Comparison of ENCODE assay signal across 1 cellular context in the genomic region with DNA sequence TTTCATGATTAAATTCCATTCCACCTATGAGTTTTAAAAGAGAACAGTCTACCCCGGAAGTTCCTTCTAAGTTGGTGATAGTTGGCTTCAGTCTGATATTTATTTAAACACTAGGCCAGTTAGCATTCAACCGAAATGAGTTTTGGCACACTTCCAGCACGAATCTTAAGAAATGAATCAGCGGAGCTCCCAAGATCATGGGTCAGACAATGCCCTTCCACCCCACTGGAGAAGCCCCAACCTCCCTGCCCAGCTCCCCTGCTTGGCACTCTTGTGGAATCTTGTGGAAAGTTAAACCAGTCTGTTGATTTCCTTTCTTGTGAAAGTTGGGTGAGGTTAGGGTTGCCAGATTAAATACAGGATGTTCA.
TF ChIP-seq lines count a peak whose summit lies in the region.

No MANE protein-coding gene starts in this region.

TF ChIP-seq in A549, 52 proteins besides CTCF, POLR2A, EP300 and RAD21 (continued from another document):
- TF ChIP-seq, protein P1, sequence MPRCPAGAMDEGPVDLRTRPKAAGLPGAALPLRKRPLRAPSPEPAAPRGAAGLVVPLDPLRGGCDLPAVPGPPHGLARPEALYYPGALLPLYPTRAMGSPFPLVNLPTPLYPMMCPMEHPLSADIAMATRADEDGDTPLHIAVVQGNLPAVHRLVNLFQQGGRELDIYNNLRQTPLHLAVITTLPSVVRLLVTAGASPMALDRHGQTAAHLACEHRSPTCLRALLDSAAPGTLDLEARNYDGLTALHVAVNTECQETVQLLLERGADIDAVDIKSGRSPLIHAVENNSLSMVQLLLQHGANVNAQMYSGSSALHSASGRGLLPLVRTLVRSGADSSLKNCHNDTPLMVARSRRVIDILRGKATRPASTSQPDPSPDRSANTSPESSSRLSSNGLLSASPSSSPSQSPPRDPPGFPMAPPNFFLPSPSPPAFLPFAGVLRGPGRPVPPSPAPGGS (IDR thresholded peaks at IDR 0.05): peak; percentile 80
- TF ChIP-seq SMC3 (IDR thresholded peaks at IDR 0.05) (peak; percentile 28; the same call in 1 of the 3 replicates), CEBPB (IDR thresholded peaks at IDR 0.05) (peak in 1 of 2 experiments; percentile 52; a peak in 1 of 4 replicates), ZFP36 (IDR thresholded peaks at IDR 0.05; ENCODE audit: borderline replicate concordance, partially characterized antibody) (no peak), EHMT2 (IDR thresholded peaks at IDR 0.05; ENCODE audit: low read depth) (no peak)
